Comparison of ENCODE assay signal across 9 cellular contexts in genomic region chr19:45767881-45768643, GRCh38. TPM values are rescaled to one million over a fixed set of nuclear protein-coding genes. Genes with fewer than 3 reads are reported as not detected.
A peak's percentile ranks its signal among the peaks of the same experiment; 100 is the strongest.
DNase-seq lines count a peak whose midpoint lies in the region; ATAC-seq and TF ChIP-seq lines count a peak whose summit lies in the region.
"Had no signal": no experiment of that assay in that cellular context is flagged by ENCODE, and none has a peak within 500 bp of the region (broad histone marks: within the 10 kb centered on the region; RNA-seq: fewer than 3 reads in every experiment).

No MANE protein-coding gene starts in this region.

- H3K4me3 Mint-ChIP-seq in activated naive CD8-positive, alpha-beta T cell treated with anti-CD3 and anti-CD28 coated beads, Interleukin-2, amount 10 ng/mL, durations not matched to agents 7 days and 5 days: peak overlapping the region; percentile 68
- H3K4me3 Mint-ChIP-seq in progenitor cell of endocrine pancreas (ENCODE audit: low read depth): peak overlapping the region; percentile 79

- peak overlapping the region; percentile 75 to 94 (median 86) for H3K4me3 ChIP-seq in heart right ventricle

- H3K9me3 ChIP-seq in heart right ventricle: no peaks in the 10 kb centered on the region

- no peaks in the 10 kb centered on the region for H3K36me3 Mint-ChIP-seq in activated naive CD8-positive, alpha-beta T cell treated with anti-CD3 and anti-CD28 coated beads, Interleukin-2, amount 10 ng/mL, durations not matched to agents 7 days and 5 days
- H3K36me3 Mint-ChIP-seq in progenitor cell of endocrine pancreas (ENCODE audit: insufficient read depth): peaks cover 7% of the 10 kb centered on the region

- peaks cover 0 to 26% (median 3%) of the 10 kb centered on the region in 9 donors for H3K36me3 ChIP-seq in heart right ventricle

- no peak overlapping the region for H3K27ac Mint-ChIP-seq in activated naive CD8-positive, alpha-beta T cell treated with anti-CD3 and anti-CD28 coated beads, Interleukin-2, amount 10 ng/mL, durations not matched to agents 7 days and 5 days
- peak overlapping the region; percentile 93 for H3K27ac Mint-ChIP-seq in progenitor cell of endocrine pancreas

- H3K27ac ChIP-seq in heart right ventricle: peak overlapping the region; percentile 83 to 100 (median 96)

- ATAC-seq in activated naive CD8-positive, alpha-beta T cell treated with anti-CD3 and anti-CD28 coated beads, Interleukin-2, amount 10 ng/mL, durations not matched to agents 7 days and 5 days (ENCODE audit: low read depth): no peak
- ATAC-seq in heart right ventricle (peak in 2 of 8 donors; percentile 1 to 2), GM18868 (IDR thresholded peaks at IDR 0.05; ENCODE audit: unreplicated experiment) (no peak)

- POLR2A ChIA-PET in activated naive CD8-positive, alpha-beta T cell treated with anti-CD3 and anti-CD28 coated beads, Interleukin-2, amount 10 ng/mL, durations not matched to agents 7 days and 5 days (lab: Charles Lee): interaction anchor here (0.6 to 3.0 kb wide), 12 partner anchors 11 to 1840 kb away, joined by 3 to 37 read pairs (median 10); partner anchors contain the start of genes CCDC61, DMWD, FBXO46 and FOSB

- H3K27me3 Mint-ChIP-seq in activated naive CD8-positive, alpha-beta T cell treated with anti-CD3 and anti-CD28 coated beads, Interleukin-2, amount 10 ng/mL, durations not matched to agents 7 days and 5 days: peaks cover 17% of the 10 kb centered on the region
- no peaks in the 10 kb centered on the region for H3K27me3 Mint-ChIP-seq in progenitor cell of endocrine pancreas

- H3K27me3 ChIP-seq in heart right ventricle: peaks cover 0 to 79% (median 0%) of the 10 kb centered on the region in 7 donors

- H3K4me1 ChIP-seq in heart right ventricle: peaks cover 37 to 70% (median 50%) of the 10 kb centered on the region in 9 donors

- peaks cover 5% of the 10 kb centered on the region for H3K4me1 Mint-ChIP-seq in activated naive CD8-positive, alpha-beta T cell treated with anti-CD3 and anti-CD28 coated beads, Interleukin-2, amount 10 ng/mL, durations not matched to agents 7 days and 5 days
- H3K4me1 Mint-ChIP-seq in progenitor cell of endocrine pancreas (ENCODE audit: low read depth): peaks cover 21% of the 10 kb centered on the region

- 1% methylated on average over 80 to 100 of the region's 100 CpGs for WGBS in heart right ventricle, 2 donors

- intact Hi-C loops in heart right ventricle (cut with DNase I): loop anchor here in 6 of 10 donors (2.0 to 5.0 kb wide), 5 partner anchors 25 to 76 kb away; partner anchors contain the start of genes DMWD (in 2 of the 6), QPCTL (in 2 of the 6), SNRPD2 (in 2 of the 6) and FBXO46 (in 1 of the 6)

- TF ChIP-seq CTCF in heart right ventricle (IDR thresholded peaks at IDR 0.05) (no peak), progenitor cell of endocrine pancreas (IDR thresholded peaks at IDR 0.05; ENCODE audit: unreplicated experiment) (no peak)

- DNase-seq in NCI-H1417 (lab: John Stamatoyannopoulos, UW) (peak in 2 of 3 experiments; percentile 54 to 58), NCI-H1417 treated with DMSO at 0.1 percent for 48 hours (lab: John Stamatoyannopoulos, UW) (no peak), LHCN-M2 (ENCODE audit: low read depth) (peak; percentile 54), heart right ventricle (peak; percentile 62 to 72), progenitor cell of endocrine pancreas (ENCODE audit: low spot score, unreplicated experiment) (peak; percentile 57)
- DNase-seq in activated naive CD8-positive, alpha-beta T cell treated with anti-CD3 and anti-CD28 coated beads, Interleukin-2, amount 10 ng/mL, durations not matched to agents 7 days and 5 days: peak; percentile 66
- no peak for DNase-seq in stimulated activated CD4-positive, alpha-beta T cell treated with anti-CD3 and anti-CD28 coated beads, Interleukin-1b, Interleukin-23, amount 100 ng/mL, for 48 hours

- no peaks in the 10 kb centered on the region for H3K9me3 Mint-ChIP-seq in activated naive CD8-positive, alpha-beta T cell treated with anti-CD3 and anti-CD28 coated beads, Interleukin-2, amount 10 ng/mL, durations not matched to agents 7 days and 5 days
- no peaks in the 10 kb centered on the region for H3K9me3 Mint-ChIP-seq in progenitor cell of endocrine pancreas (ENCODE audit: low read depth)

RNA-seq across cellular contexts. Expression of gene SIX5, which starts 1.0 kb away (rescaled TPM):
- 7.9 and 8.7 TPM in 2 replicates for total RNA-seq in LHCN-M2 (2014; rRNA removed)
- polyA plus RNA-seq in LHCN-M2 (2012): 4.0 TPM
- total RNA-seq in activated naive CD8-positive, alpha-beta T cell treated with anti-CD3 and anti-CD28 coated beads, Interleukin-2, amount 10 ng/mL, durations not matched to agents 7 days and 5 days: 1 to 10 TPM; 1.8 to 2.5 TPM
- total RNA-seq in heart right ventricle: 10 to 100 TPM; 16.8 to 24.5 (median 21.3) TPM
- polyA plus RNA-seq in heart right ventricle: 10 to 100 TPM; 15.5 to 29.3 TPM
- 36.9 and 42.3 TPM in 2 replicates for total RNA-seq in progenitor cell of endocrine pancreas

RNA-seq across cellular contexts. Expression of gene DMPK, which starts 14.2 kb away (rescaled TPM):
- total RNA-seq in LHCN-M2 (2014; rRNA removed): 90.8 and 121 TPM in 2 replicates
- 122 TPM for polyA plus RNA-seq in LHCN-M2 (2012)
- 10 to 100 TPM; 26.4 to 32.2 TPM for total RNA-seq in activated naive CD8-positive, alpha-beta T cell treated with anti-CD3 and anti-CD28 coated beads, Interleukin-2, amount 10 ng/mL, durations not matched to agents 7 days and 5 days
- total RNA-seq in heart right ventricle: 100 to 1,000 TPM; 220 to 377 (median 296) TPM
- 100 to 1,000 TPM; 377 to 439 TPM for polyA plus RNA-seq in heart right ventricle
- 117 and 122 TPM in 2 replicates for total RNA-seq in progenitor cell of endocrine pancreas

RNA-seq across cellular contexts. Expression of gene DMWD, which starts 24.6 kb away (rescaled TPM):
- total RNA-seq in LHCN-M2 (2014; rRNA removed) (34.0 and 36.4 TPM in 2 replicates), heart right ventricle (10 to 100 TPM; 54.2 to 78.1 (median 69.3) TPM), progenitor cell of endocrine pancreas (99.4 and 108 TPM in 2 replicates)
- 36.4 TPM for polyA plus RNA-seq in LHCN-M2 (2012)
- total RNA-seq in activated naive CD8-positive, alpha-beta T cell treated with anti-CD3 and anti-CD28 coated beads, Interleukin-2, amount 10 ng/mL, durations not matched to agents 7 days and 5 days: 10 to 100 TPM; 47.0 to 50.6 TPM
- 10 to 100 TPM; 44.6 to 58.9 TPM for polyA plus RNA-seq in heart right ventricle

RNA-seq across cellular contexts. Expression of gene MEIOSIN, which starts 34.8 kb away (rescaled TPM):
- total RNA-seq in LHCN-M2 (2014; rRNA removed) (not detected in 2 replicates), heart right ventricle (not detected), progenitor cell of endocrine pancreas (not detected in 2 replicates)
- not detected for polyA plus RNA-seq in LHCN-M2 (2012)
- not detected for total RNA-seq in activated naive CD8-positive, alpha-beta T cell treated with anti-CD3 and anti-CD28 coated beads, Interleukin-2, amount 10 ng/mL, durations not matched to agents 7 days and 5 days
- not detected for polyA plus RNA-seq in heart right ventricle
- total RNA-seq: glomerular endothelial cell had no signal

RNA-seq across cellular contexts. Expression of gene FBXO46, which starts 37.4 kb away (rescaled TPM):
- total RNA-seq in LHCN-M2 (2014; rRNA removed): 8.4 and 11.5 TPM in 2 replicates
- 4.7 TPM for polyA plus RNA-seq in LHCN-M2 (2012)
- 10 to 100 TPM; 29.9 to 35.5 TPM for total RNA-seq in activated naive CD8-positive, alpha-beta T cell treated with anti-CD3 and anti-CD28 coated beads, Interleukin-2, amount 10 ng/mL, durations not matched to agents 7 days and 5 days
- 10 to 100 TPM in 2 of 10 donors, 1 to 10 TPM in 8; 5.2 to 13.5 (median 9.1) TPM for total RNA-seq in heart right ventricle
- 10 to 100 TPM in 1 of 2 donors, 1 to 10 TPM in 1; 5.3 to 11.4 TPM for polyA plus RNA-seq in heart right ventricle
- total RNA-seq in progenitor cell of endocrine pancreas: 41.6 and 44.7 TPM in 2 replicates

Comparison
In these comparisons a context has a peak if more than half of its experiments do, and no peak if none do; other contexts are left out.
1. DNase-seq: peak in NCI-H1417 (2 of 3), LHCN-M2 (single experiment), activated naive CD8-positive, alpha-beta T cell treated with anti-CD3 and anti-CD28 coated beads, Interleukin-2, amount 10 ng/mL, durations not matched to agents 7 days and 5 days (single experiment), heart right ventricle (2 of 2) and progenitor cell of endocrine pancreas (single experiment); none in NCI-H1417 treated with DMSO at 0.1 percent for 48 hours (single experiment) and stimulated activated CD4-positive, alpha-beta T cell treated with anti-CD3 and anti-CD28 coated beads, Interleukin-1b, Interleukin-23, amount 100 ng/mL, for 48 hours (single experiment).